ENCODE assay signal across 7 cellular contexts in the genomic region with DNA sequence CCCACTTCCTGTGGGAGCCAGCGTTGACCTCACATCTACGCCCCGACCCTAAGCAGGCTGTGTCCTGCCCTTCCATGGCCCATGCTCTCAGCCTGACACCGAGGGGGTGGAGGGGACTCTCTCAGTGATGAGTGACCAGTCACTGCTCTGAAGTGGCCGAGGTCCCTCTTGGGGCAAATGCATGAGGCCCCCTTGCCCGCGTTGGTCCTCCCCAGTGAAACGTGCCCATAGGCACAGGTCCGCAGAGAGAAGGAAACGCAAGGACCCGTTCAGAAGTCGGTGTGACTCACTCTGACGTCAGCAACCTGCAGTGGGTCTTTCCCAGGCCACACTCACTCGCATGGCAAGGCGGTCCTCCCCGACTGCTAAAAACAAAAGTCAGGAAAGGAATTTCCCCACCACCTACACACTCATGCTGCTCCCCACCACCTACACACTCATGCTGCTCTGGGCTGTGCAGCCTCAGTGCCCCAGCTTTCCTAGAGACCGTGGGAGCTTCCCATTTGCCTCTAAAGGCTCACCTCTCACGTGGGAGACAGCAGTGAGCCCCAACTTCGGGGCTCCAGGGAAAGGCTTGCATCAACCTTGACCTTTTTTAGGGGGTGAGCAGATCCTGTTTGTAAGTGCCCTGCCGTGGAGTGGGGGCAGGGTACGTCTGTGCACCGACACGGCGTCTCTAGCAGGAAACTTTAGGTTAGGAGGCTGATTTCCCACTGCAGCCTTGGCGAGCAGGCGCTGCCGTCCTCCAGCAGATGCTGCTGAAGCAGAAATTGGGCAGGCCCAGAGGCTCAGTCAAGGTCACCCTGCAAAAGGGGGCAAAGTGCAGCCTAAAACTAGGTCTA.
DNase-seq lines count a peak whose midpoint lies in the region; ATAC-seq and TF ChIP-seq lines count a peak whose summit lies in the region.

No MANE protein-coding gene starts in this region.

- ATAC-seq in GM19395 (IDR thresholded peaks at IDR 0.05; ENCODE audit: unreplicated experiment), result peak; percentile 76
- peak; percentile 83 for ATAC-seq in HG03378 (IDR thresholded peaks at IDR 0.05; ENCODE audit: unreplicated experiment)

- peak; percentile 93 to 96 for DNase-seq in activated CD4-positive, alpha-beta T cell treated with anti-CD3 and anti-CD28 coated beads, Interleukin-2, amount 50 U/mL, for 4 hours
- peak; percentile 92 for DNase-seq in epithelial cell of esophagus (ENCODE audit: low read depth)
- DNase-seq in stimulated activated CD4-positive, alpha-beta T cell treated with anti-CD3 and anti-CD28 coated beads, Interleukin-2, amount 100 ng/mL, for 48 hours, result peak; percentile 90 to 92
- no peak for DNase-seq in Kasumi-1 (lab: John Stamatoyannopoulos, UW)
- DNase-seq in NCI-H446 treated with DMSO at 0.1 percent for 48 hours (lab: John Stamatoyannopoulos, UW), result no peak

- H3K4me3 ChIP-seq in epithelial cell of esophagus (ENCODE audit: low read length), result no peak overlapping the region

- no peak for TF ChIP-seq CTCF in epithelial cell of esophagus (IDR thresholded peaks at IDR 0.05; ENCODE audit: insufficient read depth, low read depth, low read length, missing control alignments)

Comparison
In these comparisons a context has a peak if more than half of its experiments do, and no peak if none do; other contexts are left out.
1. DNase-seq: peak in activated CD4-positive, alpha-beta T cell treated with anti-CD3 and anti-CD28 coated beads, Interleukin-2, amount 50 U/mL, for 4 hours (2 of 2), epithelial cell of esophagus (single experiment) and stimulated activated CD4-positive, alpha-beta T cell treated with anti-CD3 and anti-CD28 coated beads, Interleukin-2, amount 100 ng/mL, for 48 hours (2 of 2); none in Kasumi-1 (0 of 2) and NCI-H446 treated with DMSO at 0.1 percent for 48 hours (single experiment).